Comparison of ENCODE assay signal across 12 cellular contexts in the genomic region with DNA sequence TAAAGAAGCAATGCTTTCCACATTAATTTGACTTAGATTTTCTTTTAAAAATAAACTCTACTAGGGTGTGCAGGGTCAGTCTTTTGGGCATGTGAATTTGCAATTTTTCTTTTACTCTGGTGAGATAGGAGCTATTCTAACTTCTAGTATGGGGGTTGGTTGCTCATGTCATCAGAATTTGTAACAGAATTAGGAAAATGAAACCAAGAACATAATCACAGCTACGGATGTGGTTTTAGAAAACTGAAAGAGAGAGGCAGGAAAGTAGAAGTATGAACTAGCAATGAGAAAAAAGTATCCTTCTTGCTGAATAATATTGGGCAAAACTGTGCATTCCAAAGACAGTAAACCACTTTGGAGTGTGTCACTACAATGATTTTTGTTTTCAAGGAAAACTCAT. TPM values are rescaled to one million over a fixed set of nuclear protein-coding genes. Genes with fewer than 3 reads are reported as not detected.
DNase-seq lines count a peak whose midpoint lies in the region; ATAC-seq and TF ChIP-seq lines count a peak whose summit lies in the region.
"Had no signal": no experiment of that assay in that cellular context is flagged by ENCODE, and none has a peak within 500 bp of the region (broad histone marks: within the 10 kb centered on the region; RNA-seq: fewer than 3 reads in every experiment).

No MANE protein-coding gene starts in this region.

- H3K23ac ChIP-seq in neuronal stem cell (ENCODE audit: low read depth, low read length, poor library complexity): no peak overlapping the region

- H2BK5ac ChIP-seq in neuronal stem cell (ENCODE audit: low read length): no peak overlapping the region

- WGBS in neuronal stem cell (ENCODE audit: extremely low coverage in 2 of 2, insufficient read length in 2 of 2, insufficient replicate concordance in 1 of 2), 2 donors: no CpG with 5 or more reads among the region's 1 CpG

- H3K27ac ChIP-seq in neuronal stem cell (replicated peaks; ENCODE audit: low read length): no peak overlapping the region
- H3K27ac ChIP-seq: ascending aorta had no signal

- no peak overlapping the region for H2BK120ac ChIP-seq in neuronal stem cell (ENCODE audit: low read depth, low read length)

- no peak overlapping the region for H2AFZ ChIP-seq in neuronal stem cell (ENCODE audit: low read length)

- H3K4me2 ChIP-seq in neuronal stem cell (ENCODE audit: insufficient read depth, low read length, poor library complexity, severe bottlenecking): no peak overlapping the region

- no peak overlapping the region for H4K91ac ChIP-seq in neuronal stem cell (ENCODE audit: low read depth, low read length, poor library complexity)

- no peaks in the 10 kb centered on the region for H3K4me1 ChIP-seq in neuronal stem cell (ENCODE audit: control insufficient read depth in 2 of 2, insufficient read depth in 1 of 2, low read depth in 1 of 2, low read length in 2 of 2)
- H3K4me1 ChIP-seq: ascending aorta had no signal

- no peak overlapping the region for H3K4ac ChIP-seq in neuronal stem cell (ENCODE audit: low read length)

- H2BK12ac ChIP-seq in neuronal stem cell (ENCODE audit: low read length): no peak overlapping the region

- TF ChIP-seq POLR2A in GM18505 (IDR thresholded peaks at IDR 0.05; ENCODE audit: borderline replicate concordance, extremely low read depth, insufficient read depth, insufficient read length): no peak

- H2BK15ac ChIP-seq in neuronal stem cell (ENCODE audit: low read length): no peak overlapping the region

- no peaks in the 10 kb centered on the region for H3K9me3 ChIP-seq in neuronal stem cell (replicated peaks in 1 of 2; ENCODE audit: control insufficient read depth in 2 of 2, insufficient read depth in 1 of 2, low read depth in 1 of 2, low read length in 2 of 2)
- H3K9me3 ChIP-seq: ascending aorta, mucosa of descending colon had no signal

- H3K9ac ChIP-seq in neuronal stem cell (ENCODE audit: low read depth, low read length, poor library complexity): no peak overlapping the region

- no peak overlapping the region for H3K14ac ChIP-seq in neuronal stem cell (ENCODE audit: low read length)

- no peak overlapping the region for H4K8ac ChIP-seq in neuronal stem cell (ENCODE audit: low read depth, low read length)

- H3K4me3 ChIP-seq in neuronal stem cell (ENCODE audit: low read length in 2 of 2): no peak overlapping the region
- H3K4me3 ChIP-seq: ascending aorta, mucosa of descending colon had no signal

- peak; percentile 26 for DNase-seq in HT1080 (ENCODE audit: low read depth)
- DNase-seq in germinal center (ENCODE audit: low spot score): peak; percentile 10
- no peak for DNase-seq in neuronal stem cell (ENCODE audit: low spot score)
- DNase-seq in stimulated activated CD4-positive, alpha-beta T cell treated with anti-CD3 and anti-CD28 coated beads, Interleukin-2, amount 100 ng/mL, for 48 hours: no peak
- no peak for DNase-seq in islet precursor cell
- DNase-seq: mucosa of descending colon; NCI-H2171 treated with DMSO at 0.1 percent for 48 hours; stimulated activated CD4-positive, alpha-beta T cell treated with anti-CD3 and anti-CD28 coated beads, Interleukin-1b, Interleukin-23, amount 100 ng/mL, for 48 hours had no signal

- peak; percentile 62 for ATAC-seq in GM18505 (IDR thresholded peaks at IDR 0.05; ENCODE audit: unreplicated experiment)
- peak; percentile 71 for ATAC-seq in GM21423 (IDR thresholded peaks at IDR 0.05; ENCODE audit: unreplicated experiment)
- ATAC-seq in HG03469 (IDR thresholded peaks at IDR 0.05; ENCODE audit: unreplicated experiment): no peak
- ATAC-seq: mucosa of descending colon had no signal

- no peaks in the 10 kb centered on the region for H3K79me1 ChIP-seq in neuronal stem cell (ENCODE audit: low read depth, low read length)

- H3K27me3 ChIP-seq in neuronal stem cell (ENCODE audit: control insufficient read depth in 3 of 3, insufficient read depth in 3 of 3, low read depth in 1 of 3, low read length in 3 of 3): no peaks in the 10 kb centered on the region
- H3K27me3 ChIP-seq: ascending aorta had no signal

- peaks cover 19 to 67% of the 10 kb centered on the region in 2 donors for H3K36me3 ChIP-seq in neuronal stem cell (replicated peaks in 1 of 2; ENCODE audit: control insufficient read depth in 2 of 2, insufficient read depth in 2 of 2, low read length in 2 of 2)

- H2AK5ac ChIP-seq in neuronal stem cell (ENCODE audit: low read depth, low read length): no peak overlapping the region

- H3K18ac ChIP-seq in neuronal stem cell (ENCODE audit: low read length): no peak overlapping the region

RNA-seq across cellular contexts. Expression of a gene that starts 43.4 kb away (rescaled TPM):
- total RNA-seq in HT1080 (2014; rRNA removed; shearing (Covaris generic)): 67.7 and 69.5 TPM in 2 replicates
- polyA plus RNA-seq in HT1080 (2015; cell fraction: cytosol; rRNA removed): 65.8 and 71.4 TPM in 2 replicates
- 98.0 and 108 TPM in 2 replicates for polyA plus RNA-seq in HT1080 (2015; cell fraction: nucleus; rRNA removed)
- polyA plus RNA-seq in neuronal stem cell (2013, experiment 1 of 2): 18.4 TPM
- 17.2 TPM for polyA plus RNA-seq in neuronal stem cell (2013, experiment 2 of 2)

RNA-seq across cellular contexts. Expression of a gene that starts 54.2 kb away (rescaled TPM):
- 9.5 and 19.2 TPM in 2 replicates for total RNA-seq in HT1080 (2014; rRNA removed; shearing (Covaris generic))
- polyA plus RNA-seq in HT1080 (2015; cell fraction: cytosol; rRNA removed): 16.4 and 16.9 TPM in 2 replicates
- polyA plus RNA-seq in HT1080 (2015; cell fraction: nucleus; rRNA removed): 32.2 and 35.0 TPM in 2 replicates
- polyA plus RNA-seq in neuronal stem cell (2013, experiment 1 of 2): 30.8 TPM
- 31.4 TPM for polyA plus RNA-seq in neuronal stem cell (2013, experiment 2 of 2)

RNA-seq across cellular contexts. Expression of a gene that starts 54.2 kb away (rescaled TPM):
- not detected in 2 replicates for total RNA-seq in HT1080 (2014; rRNA removed; shearing (Covaris generic))
- polyA plus RNA-seq in HT1080 (2015; cell fraction: cytosol; rRNA removed): not detected in 2 replicates
- polyA plus RNA-seq in HT1080 (2015; cell fraction: nucleus; rRNA removed): not detected in 2 replicates
- polyA plus RNA-seq in neuronal stem cell (2013, experiment 1 of 2): not detected
- not detected for polyA plus RNA-seq in neuronal stem cell (2013, experiment 2 of 2)
- total RNA-seq: ascending aorta, mucosa of descending colon had no signal

Comparison
In these comparisons a context has a peak if more than half of its experiments do, and no peak if none do; other contexts are left out.
1. DNase-seq: peak in HT1080 (single experiment) and germinal center (single experiment); none in neuronal stem cell (single experiment), stimulated activated CD4-positive, alpha-beta T cell treated with anti-CD3 and anti-CD28 coated beads, Interleukin-2, amount 100 ng/mL, for 48 hours (0 of 2) and islet precursor cell (single experiment).